ENCODE assay signal across 23 cellular contexts in the genomic region with DNA sequence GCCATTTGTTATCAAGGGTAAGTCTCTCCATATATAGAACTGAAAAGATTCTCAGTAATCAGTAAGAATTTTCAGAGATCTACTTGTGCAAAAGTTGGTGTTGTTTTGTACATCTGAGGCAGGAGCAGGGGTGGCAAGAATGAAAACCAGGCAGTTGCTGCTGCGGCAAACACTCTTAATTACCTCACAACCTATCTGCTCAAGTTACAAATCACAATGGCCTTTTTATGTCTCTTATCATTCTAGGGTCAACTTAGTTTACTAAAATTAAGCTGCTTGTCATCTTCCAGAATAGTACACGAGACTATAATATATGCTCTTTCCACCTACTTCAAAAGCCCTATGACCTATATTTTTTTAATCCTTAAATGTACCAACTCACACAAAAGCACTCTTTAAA. TPM values are rescaled to one million over a fixed set of nuclear protein-coding genes. Genes with fewer than 3 reads are reported as not detected.
"Had no signal": no experiment of that assay in that cellular context is flagged by ENCODE, and none has a peak within 500 bp of the region (broad histone marks: within the 10 kb centered on the region; RNA-seq: fewer than 3 reads in every experiment).

No MANE protein-coding gene starts in this region.

- H3K36me3 ChIP-seq: SJCRH30 had no signal

- DNase-seq: KBM-7; MV-4-11; NCI-H1048; NCI-H1105; NCI-H1436 treated with DMSO at 0.1 percent for 48 hours; NCI-H1694; NCI-H187 treated with DMSO at 0.1 percent for 48 hours; NCI-H2029 treated with DMSO at 0.1 percent for 48 hours; NCI-H2227 treated with DMSO at 0.1 percent for 48 hours; NCI-H524; NCI-H526 treated with DMSO at 0.1 percent for 48 hours; NK-92 treated with Interleukin-12 subunit alpha and Interleukin-12 subunit beta, amount 100 ng/mL, for 24 hours; PC-3; SHP77 treated with DMSO at 0.1 percent for 48 hours had no signal

- H3K4me1 ChIP-seq: SJCRH30 had no signal

- H3K27me3 ChIP-seq: SJCRH30 had no signal

- H3K27ac ChIP-seq: RWPE1, SJCRH30, SK-N-MC had no signal

- ATAC-seq: Panc1, PC-3 had no signal

- H3K4me3 ChIP-seq: SJCRH30, SK-N-MC had no signal

- H3K9me3 ChIP-seq: SJCRH30 had no signal

RNA-seq across cellular contexts. Expression of a gene that starts 14.3 kb away (rescaled TPM):
- total RNA-seq: HT-29, LHCN-M2, MCF 10A, NCI-H460, OCI-LY7, PC-3, SJCRH30 had no signal
